ENCODE assay signal across 20 cellular contexts in genomic region chr11:127110542-127110941, GRCh38.
DNase-seq lines count a peak whose midpoint lies in the region; FAIRE-seq and TF ChIP-seq lines count a peak whose summit lies in the region.
"Had no signal": no experiment of that assay in that cellular context is flagged by ENCODE, and none has a peak within 500 bp of the region (broad histone marks: within the 10 kb centered on the region; RNA-seq: fewer than 3 reads in every experiment).

No MANE protein-coding gene starts in this region.

- DNase-seq in H9 (no peak), NOMO-1 treated with DMSO at 0.1 percent for 48 hours (lab: John Stamatoyannopoulos, UW; ENCODE audit: unreplicated experiment) (peak; percentile 15), small intestine (peak; percentile 10), ovary (no peak), H54 (ENCODE audit: insufficient read length, low spot score) (no peak)
- DNase-seq in activated T-cell treated with anti-CD3 and anti-CD28 coated beads, Interleukin-2, amount 50 U/mL, for 24 hours, result no peak
- DNase-seq: activated CD4-positive, alpha-beta T cell treated with anti-CD3 and anti-CD28 coated beads for 4 hours; activated naive CD4-positive, alpha-beta T cell treated with anti-CD3 and anti-CD28 coated beads, Interleukin-2, amount 50 U/mL, for 16 hours; CD8-positive, alpha-beta T cell; left cardiac atrium; natural killer cell; NCI-H1436; NCI-H2171; psoas muscle; stimulated activated CD4-positive, alpha-beta T cell treated with anti-CD3 and anti-CD28 coated beads, Interleukin-1b, Interleukin-23, amount 100 ng/mL, for 48 hours had no signal

- no peak overlapping the region for H2BK15ac ChIP-seq in H9 (ENCODE audit: low read depth, low read length)

- H3K27ac ChIP-seq in H9 (ENCODE audit: insufficient read length, low read depth, low read length), result no peak overlapping the region
- peak overlapping the region; percentile 3 for H3K27ac ChIP-seq in iPS-18a (ENCODE audit: low read length)
- no peak overlapping the region for H3K27ac ChIP-seq in small intestine (ENCODE audit: low read depth in 1 of 2, low read length in 1 of 2)
- H3K27ac ChIP-seq in ovary, result no peak overlapping the region
- H3K27ac ChIP-seq: psoas muscle, vagina had no signal

- H4K8ac ChIP-seq in H9 (replicated peaks; ENCODE audit: insufficient read length, low read depth, low read length), result no peak overlapping the region

- peak overlapping the region; percentile 65 for H2AFZ ChIP-seq in H9 (ENCODE audit: low read length)

- no peaks in the 10 kb centered on the region for H3K27me3 Mint-ChIP-seq in H9 (ENCODE audit: low read depth)
- H3K27me3 Mint-ChIP-seq in activated T-cell treated with anti-CD3 and anti-CD28 coated beads, Interleukin-2, amount 50 U/mL, for 24 hours, result peaks cover 3% of the 10 kb centered on the region
- H3K27me3 Mint-ChIP-seq: dendritic cell treated with granulocyte-macrophage colony-stimulating factor and Interleukin-4, amounts not matched to agents 40 ng/mL and 50 ng/mL, for 4 days had no signal

- peaks cover 47 to 49% of the 10 kb centered on the region in 2 experiments for H3K4me1 Mint-ChIP-seq in H9
- H3K4me1 Mint-ChIP-seq in activated T-cell treated with anti-CD3 and anti-CD28 coated beads, Interleukin-2, amount 50 U/mL, for 24 hours (ENCODE audit: low read depth), result no peaks in the 10 kb centered on the region
- H3K4me1 Mint-ChIP-seq: natural killer cell; stimulated activated effector memory CD8-positive, alpha-beta T cell treated with anti-CD3 and anti-CD28 coated beads, Interleukin-12 subunit alpha, Interleukin-12 subunit beta, amount 100 ng/mL, for 72 hours had no signal

- no peaks in the 10 kb centered on the region for H3K79me1 ChIP-seq in H9 (ENCODE audit: insufficient read depth, low read depth, low read length, poor library complexity, severe bottlenecking)

- peaks cover 12% of the 10 kb centered on the region; the same call in 1 of the 2 replicates for H3K4me1 ChIP-seq in H9 (ENCODE audit: insufficient read depth, low read length)
- peaks cover 35% of the 10 kb centered on the region for H3K4me1 ChIP-seq in iPS-18a (ENCODE audit: control insufficient read depth, low read depth, low read length)
- no peaks in the 10 kb centered on the region for H3K4me1 ChIP-seq in small intestine (ENCODE audit: control insufficient read depth in 2 of 2, insufficient read depth in 1 of 2, low read depth in 1 of 2, low read length in 1 of 2)
- no peaks in the 10 kb centered on the region for H3K4me1 ChIP-seq in ovary (ENCODE audit: insufficient read depth)
- H3K4me1 ChIP-seq: psoas muscle, vagina had no signal

- no peak overlapping the region for H3K9ac ChIP-seq in H9 (ENCODE audit: extremely low read depth, insufficient read length, low read length)
- H3K9ac ChIP-seq in iPS-18a (ENCODE audit: low read length), result no peak overlapping the region

- no peak for TF ChIP-seq CTCF in H9 (conservative IDR thresholded peaks at IDR 0.05)
- TF ChIP-seq CTCF in ovary (IDR thresholded peaks at IDR 0.05), result no peak

- H3K23me2 ChIP-seq in H9 (ENCODE audit: insufficient read length, low read depth, low read length, poor library complexity, severe bottlenecking), result no peaks in the 10 kb centered on the region

- no peak overlapping the region for H2BK12ac ChIP-seq in H9 (ENCODE audit: insufficient read length, low read depth, low read length)

- H3K23ac ChIP-seq in H9 (ENCODE audit: insufficient read length, low read depth, low read length), result no peak overlapping the region

- no peak for TF ChIP-seq EP300 in ovary (IDR thresholded peaks at IDR 0.05)

- no peak overlapping the region for H2AK5ac ChIP-seq in H9 (ENCODE audit: insufficient read length, low read length)

- H3K4ac ChIP-seq in H9 (ENCODE audit: low read depth, low read length), result no peak overlapping the region

- WGBS in H9 (ENCODE audit: extremely low coverage, insufficient read length, low lambda C conversion rate), result no CpG with 5 or more reads among the region's 6 CpGs
- WGBS in small intestine, 3 donors, result 17 to 22% (median 19%) methylated on average over 6 of the region's 6 CpGs
- WGBS in ovary, 3 donors, result 29 to 36% (median 32%) methylated on average over 6 of the region's 6 CpGs

- H3K14ac ChIP-seq in H9 (ENCODE audit: insufficient read depth, low read length), result no peak overlapping the region; the same call in 1 of the 2 replicates

- no peak overlapping the region for H2BK120ac ChIP-seq in H9 (ENCODE audit: low read depth, low read length, poor library complexity, severe bottlenecking)

- H3K56ac ChIP-seq in H9 (ENCODE audit: insufficient read length, low read depth, low read length), result no peak overlapping the region

- H3K36me3 Mint-ChIP-seq in H9 (ENCODE audit: insufficient read depth in 1 of 3, low read depth in 3 of 3), result no peaks in the 10 kb centered on the region
- no peaks in the 10 kb centered on the region for H3K36me3 Mint-ChIP-seq in activated T-cell treated with anti-CD3 and anti-CD28 coated beads, Interleukin-2, amount 50 U/mL, for 24 hours (ENCODE audit: low read depth)
- H3K36me3 Mint-ChIP-seq: CD8-positive, alpha-beta T cell; natural killer cell; stimulated activated effector memory CD8-positive, alpha-beta T cell treated with anti-CD3 and anti-CD28 coated beads, Interleukin-12 subunit alpha, Interleukin-12 subunit beta, amount 100 ng/mL, for 72 hours had no signal

- no peaks in the 10 kb centered on the region for H3K27me3 ChIP-seq in H9 (ENCODE audit: insufficient read depth, low read length)
- H3K27me3 ChIP-seq in iPS-18a (ENCODE audit: control insufficient read depth, insufficient read depth, low read length), result no peaks in the 10 kb centered on the region
- no peaks in the 10 kb centered on the region for H3K27me3 ChIP-seq in small intestine (ENCODE audit: control insufficient read depth in 2 of 2, insufficient read depth in 2 of 2, low read length in 2 of 2)
- H3K27me3 ChIP-seq in ovary, result no peaks in the 10 kb centered on the region
- H3K27me3 ChIP-seq: vagina had no signal

- H3K4me3 Mint-ChIP-seq in H9, result peak overlapping the region in 1 of 2 experiments; percentile 54; a peak in 1 of 5 replicates
- H3K4me3 Mint-ChIP-seq in activated T-cell treated with anti-CD3 and anti-CD28 coated beads, Interleukin-2, amount 50 U/mL, for 24 hours, result no peak overlapping the region
- H3K4me3 Mint-ChIP-seq: CD8-positive, alpha-beta T cell; dendritic cell treated with granulocyte-macrophage colony-stimulating factor and Interleukin-4, amounts not matched to agents 40 ng/mL and 50 ng/mL, for 4 days; natural killer cell; stimulated activated effector memory CD8-positive, alpha-beta T cell treated with anti-CD3 and anti-CD28 coated beads, Interleukin-12 subunit alpha, Interleukin-12 subunit beta, amount 100 ng/mL, for 72 hours had no signal

- no peaks in the 10 kb centered on the region for H3K9me3 Mint-ChIP-seq in H9
- no peaks in the 10 kb centered on the region for H3K9me3 Mint-ChIP-seq in activated T-cell treated with anti-CD3 and anti-CD28 coated beads, Interleukin-2, amount 50 U/mL, for 24 hours
- H3K9me3 Mint-ChIP-seq: CD8-positive, alpha-beta T cell; dendritic cell treated with granulocyte-macrophage colony-stimulating factor and Interleukin-4, amounts not matched to agents 40 ng/mL and 50 ng/mL, for 4 days; natural killer cell; stimulated activated effector memory CD8-positive, alpha-beta T cell treated with anti-CD3 and anti-CD28 coated beads, Interleukin-12 subunit alpha, Interleukin-12 subunit beta, amount 100 ng/mL, for 72 hours had no signal

- no peak overlapping the region for H4K5ac ChIP-seq in H9 (ENCODE audit: insufficient read length, low read depth, low read length)

- no peak overlapping the region for H2BK20ac ChIP-seq in H9 (ENCODE audit: low read depth, low read length, poor library complexity, severe bottlenecking)

- no peak overlapping the region for H4K91ac ChIP-seq in H9 (ENCODE audit: insufficient read length, low read depth, low read length)

- peak overlapping the region; percentile 34 for H3K18ac ChIP-seq in H9 (ENCODE audit: insufficient read length, low read depth, low read length)

- peak overlapping the region; percentile 45 for H3T11ph ChIP-seq in H9 (ENCODE audit: low read length)

- no peak overlapping the region for H3K4me2 ChIP-seq in H9 (ENCODE audit: insufficient read depth, insufficient read length, low read length)

- H3K9me3 ChIP-seq in H9 (ENCODE audit: control insufficient read depth, low read depth, low read length) (no peaks in the 10 kb centered on the region), iPS-18a (ENCODE audit: control insufficient read depth, low read depth, low read length) (no peaks in the 10 kb centered on the region), small intestine (ENCODE audit: control insufficient read depth, low read depth) (no peaks in the 10 kb centered on the region), ovary (no peaks in the 10 kb centered on the region)
- H3K9me3 ChIP-seq: psoas muscle, vagina had no signal

- peak overlapping the region; percentile 6 to 84 (median 55); a peak in 4 of 7 replicates for H3K27ac Mint-ChIP-seq in H9
- H3K27ac Mint-ChIP-seq in activated T-cell treated with anti-CD3 and anti-CD28 coated beads, Interleukin-2, amount 50 U/mL, for 24 hours, result no peak overlapping the region
- H3K27ac Mint-ChIP-seq: CD8-positive, alpha-beta T cell; dendritic cell treated with granulocyte-macrophage colony-stimulating factor and Interleukin-4, amounts not matched to agents 40 ng/mL and 50 ng/mL, for 4 days; natural killer cell; stimulated activated effector memory CD8-positive, alpha-beta T cell treated with anti-CD3 and anti-CD28 coated beads, Interleukin-12 subunit alpha, Interleukin-12 subunit beta, amount 100 ng/mL, for 72 hours had no signal

- H3K36me3 ChIP-seq in iPS-18a (ENCODE audit: control insufficient read depth, low read depth, low read length), result no peaks in the 10 kb centered on the region
- no peaks in the 10 kb centered on the region for H3K36me3 ChIP-seq in small intestine (ENCODE audit: control insufficient read depth in 2 of 2, insufficient read depth in 2 of 2, low read length in 2 of 2)
- H3K36me3 ChIP-seq in ovary, result no peaks in the 10 kb centered on the region
- H3K36me3 ChIP-seq: vagina had no signal

- H3K4me3 ChIP-seq in iPS-18a (ENCODE audit: low read length) (peak overlapping the region; percentile 21), small intestine (ENCODE audit: low read depth in 1 of 2, low read length in 2 of 2) (no peak overlapping the region), ovary (no peak overlapping the region)
- H3K4me3 ChIP-seq: psoas muscle, vagina had no signal

- H4K20me1 ChIP-seq in H9 (ENCODE audit: control insufficient read depth, insufficient read depth, insufficient read length), result no peaks in the 10 kb centered on the region

- no peak for TF ChIP-seq POLR2A in ovary (IDR thresholded peaks at IDR 0.05)
- TF ChIP-seq POLR2A in H54 (IDR thresholded peaks at IDR 0.05; ENCODE audit: low read depth, low read length), result no peak

- FAIRE-seq in small intestine (lab: Jason Lieb, UNC), result no peak
- no peak for FAIRE-seq in H54 (lab: Jason Lieb, UNC)
- FAIRE-seq: TTC549 had no signal

- H2BK5ac ChIP-seq in H9 (ENCODE audit: insufficient read length, low read length), result no peak overlapping the region

- no peaks in the 10 kb centered on the region for H3K79me2 ChIP-seq in H9 (ENCODE audit: insufficient read depth, low read length)

- intact Hi-C loops in ovary (cut with DNase I), result no loop called here

Comparison
In these comparisons a context has a peak if more than half of its experiments do, and no peak if none do; other contexts are left out.
1. DNase-seq: peak in NOMO-1 treated with DMSO at 0.1 percent for 48 hours (single experiment) and small intestine (single experiment); none in H9 (single experiment), ovary (0 of 5), activated T-cell treated with anti-CD3 and anti-CD28 coated beads, Interleukin-2, amount 50 U/mL, for 24 hours (single experiment) and H54 (single experiment).